8 cellular contexts compared by ENCODE assay signal in the genomic region with DNA sequence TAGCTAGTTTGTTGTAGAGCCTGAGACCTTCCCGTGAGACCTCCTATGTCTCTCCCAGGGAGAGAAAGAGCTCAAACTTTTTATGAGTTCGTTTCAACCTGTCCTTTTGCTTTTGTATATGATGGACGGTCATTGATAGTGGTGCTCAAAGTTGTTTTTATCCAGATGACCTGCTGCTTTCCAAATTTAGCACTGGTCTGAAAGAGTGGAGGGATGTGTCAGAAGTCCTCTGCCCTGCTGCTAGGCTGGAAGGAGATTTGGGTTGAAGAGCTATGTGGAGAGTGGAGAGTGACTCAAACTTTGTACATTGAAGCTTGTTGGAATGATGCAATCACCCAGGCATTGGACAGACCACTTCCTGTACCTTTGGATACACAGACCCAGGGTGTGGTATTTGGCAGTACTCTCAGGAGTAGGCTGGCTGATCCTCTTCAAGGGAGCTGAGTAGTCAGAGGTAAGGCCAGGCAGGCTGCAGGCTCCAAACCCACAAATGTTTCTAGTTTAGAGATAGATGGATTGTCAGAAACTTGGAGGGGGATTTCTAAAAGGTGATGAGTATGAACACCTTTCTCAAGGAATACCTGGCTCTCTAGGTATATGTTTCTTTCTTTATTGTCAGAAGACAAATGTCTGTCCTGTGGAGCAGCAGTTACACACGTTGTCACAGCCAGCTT. TPM values are rescaled to one million over a fixed set of nuclear protein-coding genes. Genes with fewer than 3 reads are reported as not detected.
DNase-seq lines count a peak whose midpoint lies in the region; ATAC-seq and TF ChIP-seq lines count a peak whose summit lies in the region.

No MANE protein-coding gene starts in this region.

- H3K36me3 ChIP-seq in upper lobe of left lung, result no peaks in the 10 kb centered on the region

- H3K9me3 Mint-ChIP-seq in activated T-cell treated with anti-CD3 and anti-CD28 coated beads, Interleukin-2, amount 50 U/mL, for 72 hours, result no peaks in the 10 kb centered on the region
- H3K9me3 Mint-ChIP-seq in CD4-positive, alpha-beta T cell, result no peaks in the 10 kb centered on the region

- peak; percentile 13 to 39 for DNase-seq in activated T-cell treated with anti-CD3 and anti-CD28 coated beads, Interleukin-2, amount 50 U/mL, for 72 hours
- no peak for DNase-seq in activated T-cell treated with anti-CD3 and anti-CD28 coated beads, Interleukin-2, amount 50 U/mL, for 1 hour
- DNase-seq in SK-MEL-5 (ENCODE audit: low read depth, low spot score) (peak; percentile 35), glomerular visceral epithelial cell (ENCODE audit: extremely low spot score) (peak; percentile 95), upper lobe of left lung (peak in 1 of 2 donors; percentile 93), Ammon's horn (ENCODE audit: low spot score) (no peak)
- DNase-seq in CD4-positive, alpha-beta T cell, result no peak

- peak overlapping the region; percentile 34 to 76 (median 57) for H3K27ac ChIP-seq in upper lobe of left lung
- H3K27ac ChIP-seq in CD4-positive, alpha-beta T cell (ENCODE audit: low read depth, low read length), result no peak overlapping the region

- POLR2A ChIA-PET in CD4-positive, alpha-beta T cell (lab: Charles Lee), result no interaction called here

- no peak for TF ChIP-seq CTCF in upper lobe of left lung (IDR thresholded peaks at IDR 0.05)
- TF ChIP-seq CTCF in CD4-positive, alpha-beta T cell (IDR thresholded peaks at IDR 0.05), result no peak

- peak in 1 of 4 donors; percentile 84 for TF ChIP-seq EP300 in upper lobe of left lung (IDR thresholded peaks at IDR 0.05)

- H3K4me1 Mint-ChIP-seq in activated T-cell treated with anti-CD3 and anti-CD28 coated beads, Interleukin-2, amount 50 U/mL, for 72 hours (ENCODE audit: low read depth), result peaks cover 19% of the 10 kb centered on the region
- H3K4me1 Mint-ChIP-seq in CD4-positive, alpha-beta T cell (ENCODE audit: low read depth), result peaks cover 5% of the 10 kb centered on the region

- ATAC-seq in activated T-cell treated with anti-CD3 and anti-CD28 coated beads, Interleukin-2, amount 50 U/mL, for 72 hours (replicated peaks in 1 of 2), result peak; percentile 85 to 92
- peak; percentile 90 to 93 for ATAC-seq in upper lobe of left lung (ENCODE audit: low FRiP score in 2 of 2)
- no peak for ATAC-seq in GM21381 (IDR thresholded peaks at IDR 0.05; ENCODE audit: unreplicated experiment)
- no peak for ATAC-seq in CD4-positive, alpha-beta T cell (ENCODE audit: poor library complexity)

- peaks cover 3 to 14% (median 9%) of the 10 kb centered on the region in 4 donors for H3K4me1 ChIP-seq in upper lobe of left lung

- H3K27ac Mint-ChIP-seq in activated T-cell treated with anti-CD3 and anti-CD28 coated beads, Interleukin-2, amount 50 U/mL, for 72 hours, result no peak overlapping the region
- H3K27ac Mint-ChIP-seq in CD4-positive, alpha-beta T cell, result no peak overlapping the region

- WGBS in upper lobe of left lung, 2 donors, result 63 to 82% methylated on average over 4 of the region's 4 CpGs

- CTCF ChIA-PET in CD4-positive, alpha-beta T cell (lab: Charles Lee), result no interaction called here

- TF ChIP-seq POLR2A in upper lobe of left lung (IDR thresholded peaks at IDR 0.05), result peak in 1 of 4 donors; percentile 57

- H3K9me3 ChIP-seq in upper lobe of left lung, result no peaks in the 10 kb centered on the region
- H3K9me3 ChIP-seq in CD4-positive, alpha-beta T cell (ENCODE audit: control insufficient read depth, low read length), result no peaks in the 10 kb centered on the region

- intact Hi-C loops in CD4-positive, alpha-beta T cell (cut with DNase I, micrococcal nuclease), result no loop called here

- no peak overlapping the region for H3K4me3 ChIP-seq in upper lobe of left lung

- H3K27me3 Mint-ChIP-seq in activated T-cell treated with anti-CD3 and anti-CD28 coated beads, Interleukin-2, amount 50 U/mL, for 72 hours (ENCODE audit: low read depth), result no peaks in the 10 kb centered on the region
- H3K27me3 Mint-ChIP-seq in CD4-positive, alpha-beta T cell, result no peaks in the 10 kb centered on the region

- no peaks in the 10 kb centered on the region for H3K27me3 ChIP-seq in upper lobe of left lung
- no peaks in the 10 kb centered on the region for H3K27me3 ChIP-seq in CD4-positive, alpha-beta T cell (ENCODE audit: control insufficient read depth, insufficient read depth, low read length)

- no peaks in the 10 kb centered on the region for H3K36me3 Mint-ChIP-seq in activated T-cell treated with anti-CD3 and anti-CD28 coated beads, Interleukin-2, amount 50 U/mL, for 72 hours (ENCODE audit: insufficient read depth in 2 of 2)
- H3K36me3 Mint-ChIP-seq in CD4-positive, alpha-beta T cell (ENCODE audit: low read depth), result no peaks in the 10 kb centered on the region

- in situ Hi-C loops in SK-MEL-5 (cut with HindIII; ENCODE audit: low pct_unique_long_range_greater_than_20kb, low sequenced_read_pairs), result no loop called here

- no peak overlapping the region for H3K4me3 Mint-ChIP-seq in activated T-cell treated with anti-CD3 and anti-CD28 coated beads, Interleukin-2, amount 50 U/mL, for 72 hours
- H3K4me3 Mint-ChIP-seq in CD4-positive, alpha-beta T cell, result no peak overlapping the region

RNA-seq across cellular contexts. Expression of gene RREB1, which starts 49.4 kb away (rescaled TPM):
- total RNA-seq in activated T-cell treated with anti-CD3 and anti-CD28 coated beads, Interleukin-2, amount 50 U/mL, for 72 hours, result 10 to 100 TPM; 16.0 to 16.4 TPM
- total RNA-seq in SK-MEL-5 (2014; rRNA removed; shearing (Covaris generic)), result 15.7 and 19.5 TPM in 2 replicates
- 20.0 and 26.7 TPM in 2 replicates for polyA plus RNA-seq in SK-MEL-5 (2015; cell fraction: cytosol; rRNA removed)
- 18.9 and 21.5 TPM in 2 replicates for polyA plus RNA-seq in SK-MEL-5 (2015; cell fraction: nucleus; rRNA removed)
- total RNA-seq in upper lobe of left lung, result 100 to 1,000 TPM in 2 of 6 donors, 10 to 100 TPM in 4; 44.2 to 112 (median 60.5) TPM
- total RNA-seq in CD4-positive, alpha-beta T cell, result 10 to 100 TPM; 56.5 to 60.0 TPM

Comparison
In these comparisons a context has a peak if more than half of its experiments do, and no peak if none do; other contexts are left out.
1. DNase-seq: peak in activated T-cell treated with anti-CD3 and anti-CD28 coated beads, Interleukin-2, amount 50 U/mL, for 72 hours (2 of 2), SK-MEL-5 (single experiment) and glomerular visceral epithelial cell (single experiment); none in activated T-cell treated with anti-CD3 and anti-CD28 coated beads, Interleukin-2, amount 50 U/mL, for 1 hour (single experiment), CD4-positive, alpha-beta T cell (0 of 10) and Ammon's horn (single experiment).
2. ATAC-seq: peak in activated T-cell treated with anti-CD3 and anti-CD28 coated beads, Interleukin-2, amount 50 U/mL, for 72 hours (2 of 2) and upper lobe of left lung (2 of 2); none in GM21381 (single experiment) and CD4-positive, alpha-beta T cell (single experiment).